In the genomic region with DNA sequence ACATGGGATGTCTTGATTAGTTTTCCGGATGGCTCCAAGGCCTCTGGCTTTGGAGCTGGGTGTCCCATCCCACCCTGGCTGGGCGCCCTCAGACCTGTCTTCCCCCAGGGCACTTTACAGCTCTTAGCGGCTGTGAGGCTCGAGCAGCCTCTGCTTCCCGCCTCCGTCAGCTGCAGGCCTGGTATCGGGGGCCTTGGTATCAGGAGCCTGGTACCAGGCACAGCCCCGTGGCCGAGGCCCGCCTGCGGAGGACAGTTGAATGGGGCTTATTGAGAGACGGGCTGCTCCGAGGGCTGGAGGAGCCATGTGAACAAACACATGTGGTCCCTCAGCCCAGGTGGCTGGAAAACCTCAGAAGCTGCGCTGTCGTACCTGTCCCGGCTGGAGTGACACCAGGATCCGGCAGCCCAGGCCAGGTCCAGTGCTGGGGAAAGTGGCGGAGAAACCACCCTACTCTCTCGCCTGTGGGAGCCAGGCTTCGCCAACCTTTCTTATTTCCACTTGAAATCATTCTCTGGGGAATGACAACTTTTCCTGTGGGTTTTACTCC, we compare ENCODE assay signal across 24 cellular contexts. TPM values are rescaled to one million over a fixed set of nuclear protein-coding genes. Genes with fewer than 3 reads are reported as not detected.
DNase-seq lines count a peak whose midpoint lies in the region; ATAC-seq and TF ChIP-seq lines count a peak whose summit lies in the region.
"Had no signal": no experiment of that assay in that cellular context is flagged by ENCODE, and none has a peak within 500 bp of the region (broad histone marks: within the 10 kb centered on the region; RNA-seq: fewer than 3 reads in every experiment).

No MANE protein-coding gene starts in this region.

- POLR2A ChIA-PET in RWPE1 (lab: Yijun Ruan, JAX; ENCODE audit: low non-redundant PET) = no interaction called here

- no peak overlapping the region for H3K18ac ChIP-seq in neuronal stem cell (ENCODE audit: low read length)

- H3K27me3 ChIP-seq in neuronal stem cell (ENCODE audit: control insufficient read depth in 3 of 3, insufficient read depth in 3 of 3, low read depth in 1 of 3, low read length in 3 of 3) (no peaks in the 10 kb centered on the region), thoracic aorta (replicated peaks; ENCODE audit: insufficient read depth) (no peaks in the 10 kb centered on the region)
- H3K27me3 ChIP-seq: hepatocyte, SJCRH30, uterus had no signal

- H3K4me1 ChIP-seq in neuronal stem cell (ENCODE audit: control insufficient read depth in 2 of 2, insufficient read depth in 1 of 2, low read depth in 1 of 2, low read length in 2 of 2) (no peaks in the 10 kb centered on the region), thoracic aorta (ENCODE audit: control insufficient read depth in 1 of 2, low read depth in 2 of 2) (peaks cover 16 to 39% of the 10 kb centered on the region in 2 donors)
- H3K4me1 ChIP-seq: SJCRH30 had no signal

- ATAC-seq in thoracic aorta (ENCODE audit: insufficient number of reproducible peaks, low FRiP score, low read depth) = no peak
- ATAC-seq: effector memory CD8-positive, alpha-beta T cell; natural killer cell; Panc1; T-cell had no signal

- H2AFZ ChIP-seq in neuronal stem cell (ENCODE audit: low read length) = no peak overlapping the region
- H2AFZ ChIP-seq: hepatocyte had no signal

- H3K4ac ChIP-seq in neuronal stem cell (ENCODE audit: low read length) = no peak overlapping the region

- no peak overlapping the region for H2BK15ac ChIP-seq in neuronal stem cell (ENCODE audit: low read length)

- H3K36me3 ChIP-seq in neuronal stem cell (replicated peaks in 1 of 2; ENCODE audit: control insufficient read depth in 2 of 2, insufficient read depth in 2 of 2, low read length in 2 of 2) (peaks cover 16 to 66% of the 10 kb centered on the region in 2 donors), thoracic aorta (peaks cover 20% of the 10 kb centered on the region)
- H3K36me3 ChIP-seq: uterus had no signal

- DNase-seq in RWPE1 (ENCODE audit: low spot score) (no peak), neuronal stem cell (ENCODE audit: low spot score) (no peak), thoracic aorta (ENCODE audit: low spot score) (no peak), AG08396 (ENCODE audit: low spot score) (no peak), LoVo (ENCODE audit: low spot score) (no peak)
- DNase-seq in activated T-cell treated with anti-CD3 and anti-CD28 coated beads, Interleukin-2, amount 50 U/mL, for 48 hours = no peak
- DNase-seq: activated CD4-positive, alpha-beta memory T cell treated with anti-CD3 and anti-CD28 coated beads for 36 hours; activated CD8-positive, alpha-beta memory T cell treated with anti-CD3 and anti-CD28 coated beads, Interleukin-2, amount 50 U/mL, for 48 hours; activated naive CD8-positive, alpha-beta T cell treated with anti-CD3 and anti-CD28 coated beads for 36 hours; DMS79; effector memory CD8-positive, alpha-beta T cell; foreskin fibroblast; left ventricle myocardium inferior; MV-4-11; natural killer cell; NCI-H524; NK-92 treated with Interleukin-12 subunit alpha and Interleukin-12 subunit beta, amount 100 ng/mL, for 24 hours; SJCRH30; T-cell; uterus had no signal

- no peak overlapping the region for H2AK5ac ChIP-seq in neuronal stem cell (ENCODE audit: low read depth, low read length)

- TF ChIP-seq CTCF in RWPE1 (conservative IDR thresholded peaks at IDR 0.05; ENCODE audit: low read depth) (no peak), thoracic aorta (IDR thresholded peaks at IDR 0.05) (no peak)

- H3K27ac ChIP-seq in RWPE1 (peak overlapping the region; percentile 54), cingulate gyrus (ENCODE audit: low read depth, low read length) (peak overlapping the region; percentile 94), neuronal stem cell (replicated peaks; ENCODE audit: low read length) (no peak overlapping the region), thoracic aorta (peak overlapping the region; percentile 17 to 54)
- H3K27ac ChIP-seq: hepatocyte, KMS-11, left ventricle myocardium inferior, SJCRH30, uterus had no signal

- H3K4me3 ChIP-seq in neuronal stem cell (ENCODE audit: low read length in 2 of 2) = no peak overlapping the region
- peak overlapping the region; percentile 3 for H3K4me3 ChIP-seq in thoracic aorta
- H3K4me3 ChIP-seq: hepatocyte, left ventricle myocardium inferior, SJCRH30, uterus had no signal

- H3K79me1 ChIP-seq in neuronal stem cell (ENCODE audit: low read depth, low read length) = peaks cover 12% of the 10 kb centered on the region

- H3K4me2 ChIP-seq in neuronal stem cell (ENCODE audit: insufficient read depth, low read length, poor library complexity, severe bottlenecking) = no peak overlapping the region
- H3K4me2 ChIP-seq: hepatocyte, KMS-11 had no signal

- peak overlapping the region; percentile 38 for H3K14ac ChIP-seq in neuronal stem cell (ENCODE audit: low read length)

- no peak overlapping the region for H2BK120ac ChIP-seq in neuronal stem cell (ENCODE audit: low read depth, low read length)

- CTCF ChIA-PET in RWPE1 (lab: Yijun Ruan, JAX) = no interaction called here

- no CpG with 5 or more reads among the region's 20 CpGs for WGBS in neuronal stem cell (ENCODE audit: extremely low coverage in 2 of 2, insufficient read length in 2 of 2, insufficient replicate concordance in 1 of 2), 2 donors

- H4K8ac ChIP-seq in neuronal stem cell (ENCODE audit: low read depth, low read length) = no peak overlapping the region

- H4K91ac ChIP-seq in neuronal stem cell (ENCODE audit: low read depth, low read length, poor library complexity) = no peak overlapping the region

- H2BK12ac ChIP-seq in neuronal stem cell (ENCODE audit: low read length) = no peak overlapping the region

- no peak overlapping the region for H3K23ac ChIP-seq in neuronal stem cell (ENCODE audit: low read depth, low read length, poor library complexity)

- no peak overlapping the region for H3K9ac ChIP-seq in neuronal stem cell (ENCODE audit: low read depth, low read length, poor library complexity)
- H3K9ac ChIP-seq: KMS-11 had no signal

- H3K9me3 ChIP-seq in neuronal stem cell (replicated peaks in 1 of 2; ENCODE audit: control insufficient read depth in 2 of 2, insufficient read depth in 1 of 2, low read depth in 1 of 2, low read length in 2 of 2) (no peaks in the 10 kb centered on the region), thoracic aorta (no peaks in the 10 kb centered on the region)
- H3K9me3 ChIP-seq: left ventricle myocardium inferior, SJCRH30, uterus had no signal

- H2BK5ac ChIP-seq in neuronal stem cell (ENCODE audit: low read length) = no peak overlapping the region

RNA-seq across cellular contexts. Expression of a gene that starts 23.9 kb away (rescaled TPM):
- 6.0 TPM for polyA plus RNA-seq in neuronal stem cell (2013, experiment 1 of 2)
- polyA plus RNA-seq in neuronal stem cell (2013, experiment 2 of 2) = 6.1 TPM
- total RNA-seq in thoracic aorta = 10 to 100 TPM; 40.3 to 42.0 TPM
